Comparison of ENCODE assay signal across 17 cellular contexts in the genomic region with DNA sequence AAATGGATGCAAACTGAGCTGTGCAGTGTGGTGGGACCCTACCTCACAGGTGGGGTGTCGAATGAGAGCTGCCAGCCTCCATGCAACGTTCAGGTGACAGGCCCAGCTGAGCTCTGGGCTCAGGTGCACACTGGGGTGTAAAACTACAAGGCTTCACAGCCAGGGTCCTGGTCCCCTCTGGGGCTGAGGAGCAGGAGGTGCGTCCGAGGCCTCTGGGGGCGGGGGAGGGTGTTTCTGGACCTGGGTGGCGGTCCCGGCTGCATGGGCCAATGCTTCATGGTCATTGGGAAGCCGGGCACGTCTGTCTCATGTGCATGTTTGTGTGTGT. TPM values are rescaled to one million over a fixed set of nuclear protein-coding genes. Genes with fewer than 3 reads are reported as not detected.
DNase-seq lines count a peak whose midpoint lies in the region; ATAC-seq and TF ChIP-seq lines count a peak whose summit lies in the region.
"Had no signal": no experiment of that assay in that cellular context is flagged by ENCODE, and none has a peak within 500 bp of the region (broad histone marks: within the 10 kb centered on the region; RNA-seq: fewer than 3 reads in every experiment).

No MANE protein-coding gene starts in this region.

- POLR2A ChIA-PET in activated naive CD8-positive, alpha-beta T cell treated with anti-CD3 and anti-CD28 coated beads, Interleukin-2, amount 10 ng/mL, durations not matched to agents 7 days and 5 days (lab: Charles Lee) = no interaction called here
- POLR2A ChIA-PET in PC-3 (lab: Charles Lee; ENCODE audit: unreplicated experiment) = no interaction called here

- H3K9me3 Mint-ChIP-seq in activated naive CD8-positive, alpha-beta T cell treated with anti-CD3 and anti-CD28 coated beads, Interleukin-2, amount 10 ng/mL, durations not matched to agents 7 days and 5 days = no peaks in the 10 kb centered on the region
- H3K9me3 Mint-ChIP-seq in activated naive CD8-positive, alpha-beta T cell treated with anti-CD3 and anti-CD28 coated beads for 36 hours = no peaks in the 10 kb centered on the region
- no peaks in the 10 kb centered on the region for H3K9me3 Mint-ChIP-seq in endodermal cell

- H3F3A ChIP-seq in PC-3 (ENCODE audit: low read length, unreplicated experiment) = no peaks in the 10 kb centered on the region

- H3K36me3 ChIP-seq in endodermal cell (ENCODE audit: control insufficient read depth, insufficient read depth, low read length) (no peaks in the 10 kb centered on the region), PC-3 (ENCODE audit: low read depth, low read length) (no peaks in the 10 kb centered on the region)
- H3K36me3 ChIP-seq: SJSA1 had no signal

- H3K4me1 ChIP-seq in endodermal cell (ENCODE audit: control insufficient read depth, insufficient read depth, low read length) = no peaks in the 10 kb centered on the region
- H3K4me1 ChIP-seq in PC-3 (ENCODE audit: insufficient read depth, low read length) = no peaks in the 10 kb centered on the region
- H3K4me1 ChIP-seq: SJSA1 had no signal

- H3K4me3 ChIP-seq in endodermal cell (ENCODE audit: low read length) (no peak overlapping the region), PC-3 (ENCODE audit: low read length) (no peak overlapping the region)
- H3K4me3 ChIP-seq: SJSA1 had no signal

- H3K4me3 Mint-ChIP-seq in activated naive CD8-positive, alpha-beta T cell treated with anti-CD3 and anti-CD28 coated beads, Interleukin-2, amount 10 ng/mL, durations not matched to agents 7 days and 5 days = no peak overlapping the region
- no peak overlapping the region for H3K4me3 Mint-ChIP-seq in activated naive CD8-positive, alpha-beta T cell treated with anti-CD3 and anti-CD28 coated beads for 36 hours
- no peak overlapping the region for H3K4me3 Mint-ChIP-seq in endodermal cell

- 94 to 97% methylated on average over 6 to 9 of the region's 9 CpGs for WGBS in endodermal cell (ENCODE audit: insufficient coverage in 1 of 2, insufficient read length in 1 of 2), 2 experiments

- H3K4me1 Mint-ChIP-seq in activated naive CD8-positive, alpha-beta T cell treated with anti-CD3 and anti-CD28 coated beads, Interleukin-2, amount 10 ng/mL, durations not matched to agents 7 days and 5 days = peaks cover 17% of the 10 kb centered on the region
- H3K4me1 Mint-ChIP-seq in activated naive CD8-positive, alpha-beta T cell treated with anti-CD3 and anti-CD28 coated beads for 36 hours = no peaks in the 10 kb centered on the region
- H3K4me1 Mint-ChIP-seq in endodermal cell = no peaks in the 10 kb centered on the region

- intact Hi-C loops in posterior vena cava (cut with DNase I) = no loop called here
- intact Hi-C loops in PC-3 (cut with micrococcal nuclease) = no loop called here

- H3K9me2 ChIP-seq in PC-3 (replicated peaks; ENCODE audit: low read length) = no peaks in the 10 kb centered on the region

- H3K27me3 Mint-ChIP-seq in activated naive CD8-positive, alpha-beta T cell treated with anti-CD3 and anti-CD28 coated beads, Interleukin-2, amount 10 ng/mL, durations not matched to agents 7 days and 5 days = peaks cover 10% of the 10 kb centered on the region
- no peaks in the 10 kb centered on the region for H3K27me3 Mint-ChIP-seq in activated naive CD8-positive, alpha-beta T cell treated with anti-CD3 and anti-CD28 coated beads for 36 hours
- H3K27me3 Mint-ChIP-seq in endodermal cell (ENCODE audit: insufficient read depth) = peaks cover 2% of the 10 kb centered on the region

- no peaks in the 10 kb centered on the region for H3K27me3 ChIP-seq in endodermal cell (ENCODE audit: control insufficient read depth, insufficient read depth, low read length, poor library complexity, severe bottlenecking)
- no peaks in the 10 kb centered on the region for H3K27me3 ChIP-seq in PC-3 (ENCODE audit: low read length)
- H3K27me3 ChIP-seq: SJSA1 had no signal

- no peak overlapping the region for H3K27ac Mint-ChIP-seq in activated naive CD8-positive, alpha-beta T cell treated with anti-CD3 and anti-CD28 coated beads, Interleukin-2, amount 10 ng/mL, durations not matched to agents 7 days and 5 days
- no peak overlapping the region for H3K27ac Mint-ChIP-seq in activated naive CD8-positive, alpha-beta T cell treated with anti-CD3 and anti-CD28 coated beads for 36 hours
- no peak overlapping the region for H3K27ac Mint-ChIP-seq in endodermal cell

- DNase-seq in activated naive CD8-positive, alpha-beta T cell treated with anti-CD3 and anti-CD28 coated beads, Interleukin-2, amount 10 ng/mL, durations not matched to agents 7 days and 5 days = peak; percentile 15
- no peak for DNase-seq in activated naive CD8-positive, alpha-beta T cell treated with anti-CD3 and anti-CD28 coated beads for 36 hours
- DNase-seq in endodermal cell (peak; percentile 24), posterior vena cava (ENCODE audit: low spot score) (peak; percentile 67), PC-3 (no peak), NCI-H446 (lab: John Stamatoyannopoulos, UW) (no peak), NCI-H146 (lab: John Stamatoyannopoulos, UW) (no peak)
- DNase-seq: C1 segment of cervical spinal cord, DMS79, MV-4-11, NCI-H187, NCI-H2107, NCI-H510A treated with DMSO at 0.1 percent for 48 hours, NCI-H82 had no signal

- CTCF ChIA-PET in PC-3 (lab: Charles Lee) = no interaction called here

- H3K9me3 ChIP-seq in endodermal cell (ENCODE audit: control insufficient read depth, low read length) (no peaks in the 10 kb centered on the region), PC-3 (ENCODE audit: low read length) (no peaks in the 10 kb centered on the region)
- H3K9me3 ChIP-seq: SJSA1 had no signal

- H3K9ac ChIP-seq in endodermal cell (ENCODE audit: extremely low read depth, low read length, poor library complexity, severe bottlenecking) = no peak overlapping the region
- no peak overlapping the region for H3K9ac ChIP-seq in PC-3 (ENCODE audit: low read length)
- H3K9ac ChIP-seq: KMS-11 had no signal

- no peak overlapping the region for H2AFZ ChIP-seq in PC-3 (ENCODE audit: low read length)

- H3K79me2 ChIP-seq in PC-3 (ENCODE audit: low read length) = no peaks in the 10 kb centered on the region

- no peaks in the 10 kb centered on the region for H4K20me1 ChIP-seq in PC-3 (ENCODE audit: low read length)

- H3K4me2 ChIP-seq in PC-3 (ENCODE audit: low read length) = no peak overlapping the region
- H3K4me2 ChIP-seq: KMS-11 had no signal

- H3K36me3 Mint-ChIP-seq in activated naive CD8-positive, alpha-beta T cell treated with anti-CD3 and anti-CD28 coated beads, Interleukin-2, amount 10 ng/mL, durations not matched to agents 7 days and 5 days = peaks cover 3% of the 10 kb centered on the region
- H3K36me3 Mint-ChIP-seq in activated naive CD8-positive, alpha-beta T cell treated with anti-CD3 and anti-CD28 coated beads for 36 hours = no peaks in the 10 kb centered on the region
- no peaks in the 10 kb centered on the region for H3K36me3 Mint-ChIP-seq in endodermal cell (ENCODE audit: low read depth)

- no TSS peak for BruUV-seq in PC-3 (replicated peaks; lab: Mats Ljungman, UMichigan)

- ATAC-seq in activated naive CD8-positive, alpha-beta T cell treated with anti-CD3 and anti-CD28 coated beads, Interleukin-2, amount 10 ng/mL, durations not matched to agents 7 days and 5 days (ENCODE audit: low read depth) = no peak
- ATAC-seq in PC-3 = no peak

- TF ChIP-seq CTCF in endodermal cell (conservative IDR thresholded peaks at IDR 0.05) (no peak), PC-3 (conservative IDR thresholded peaks at IDR 0.05; ENCODE audit: low read depth, low read length) (no peak)

- H3K27ac ChIP-seq in endodermal cell (ENCODE audit: low read depth, low read length) (no peak overlapping the region), PC-3 (ENCODE audit: low read length) (no peak overlapping the region)
- H3K27ac ChIP-seq: KMS-11, SJSA1 had no signal

RNA-seq across cellular contexts. Expression of gene SORCS2, which starts 26.5 kb away (rescaled TPM):
- total RNA-seq in activated naive CD8-positive, alpha-beta T cell treated with anti-CD3 and anti-CD28 coated beads, Interleukin-2, amount 10 ng/mL, durations not matched to agents 7 days and 5 days = not detected
- not detected for total RNA-seq in activated naive CD8-positive, alpha-beta T cell treated with anti-CD3 and anti-CD28 coated beads for 36 hours
- total RNA-seq in endodermal cell (1 to 10 TPM; 1.4 to 1.9 TPM), posterior vena cava (10 to 100 TPM in 1 of 2 donors, 1 to 10 TPM in 1; 5.0 to 11.9 TPM), PC-3 (2014; rRNA removed) (4.1 and 6.6 TPM in 2 replicates)
- 10.6 TPM for polyA plus RNA-seq in endodermal cell (2013, experiment 1 of 2)
- 9.6 TPM for polyA plus RNA-seq in endodermal cell (2013, experiment 2 of 2)
- total RNA-seq: HT-29 had no signal

Comparison
In these comparisons a context has a peak if more than half of its experiments do, and no peak if none do; other contexts are left out.
1. DNase-seq: peak in activated naive CD8-positive, alpha-beta T cell treated with anti-CD3 and anti-CD28 coated beads, Interleukin-2, amount 10 ng/mL, durations not matched to agents 7 days and 5 days (single experiment), endodermal cell (single experiment) and posterior vena cava (single experiment); none in activated naive CD8-positive, alpha-beta T cell treated with anti-CD3 and anti-CD28 coated beads for 36 hours (single experiment), PC-3 (single experiment), NCI-H446 (0 of 2) and NCI-H146 (single experiment).